Comparison of ENCODE assay signal across 2 cellular contexts in genomic region chr6:35328965-35329364, GRCh38.
TF ChIP-seq lines count a peak whose summit lies in the region.

No MANE protein-coding gene starts in this region.

TF ChIP-seq in HEK293, 187 proteins besides CTCF, POLR2A, EP300 and RAD21:
- TF ChIP-seq ZNF121 (tag by site-specific recombination; IDR thresholded peaks at IDR 0.05), result 0 out of 2 replicates have a peak, but pooled peaks have one; percentile 24

TF ChIP-seq in K562, 482 proteins besides CTCF, POLR2A, EP300 and RAD21:
- peak; percentile 82 for TF ChIP-seq ZNF121 (CRISPR knock-in tag; conservative IDR thresholded peaks at IDR 0.05)
